In genomic region chr11:26276798-26277424, GRCh38 we compare ENCODE assay signal across 8 cellular contexts. TPM values are rescaled to one million over a fixed set of nuclear protein-coding genes. Genes with fewer than 3 reads are reported as not detected.
A peak's percentile ranks its signal among the peaks of the same experiment; 100 is the strongest.
DNase-seq lines count a peak whose midpoint lies in the region; ATAC-seq, FAIRE-seq and TF ChIP-seq lines count a peak whose summit lies in the region.

No MANE protein-coding gene starts in this region.

- no peaks in the 10 kb centered on the region for H3K36me3 ChIP-seq in MG63
- H3K36me3 ChIP-seq in lower lobe of right lung, result no peaks in the 10 kb centered on the region

- CTCF ChIA-PET in A549 (lab: Yijun Ruan, JAX), result interaction anchor here (0.6 to 1.6 kb wide), 3 partner anchors 13 to 295 kb away, joined by 3 to 6 read pairs (median 6); no protein-coding TSS in a partner anchor
- CTCF ChIA-PET in HEK293T (lab: Yijun Ruan, JAX), result no interaction called here

- H3K4me1 ChIP-seq in A549, result no peaks in the 10 kb centered on the region
- no peaks in the 10 kb centered on the region for H3K4me1 ChIP-seq in lower lobe of right lung

- peaks cover 5% of the 10 kb centered on the region for H3K4me1 Mint-ChIP-seq in stimulated activated memory B cell treated with anti-CD40 and anti-IgM and Interleukin-4, amounts not matched to agents 10 μg/mL and 1 μg/mL and 100 μg/mL, for 72 hours

- no peaks in the 10 kb centered on the region for H3K9me3 ChIP-seq in A549
- H3K9me3 ChIP-seq in MG63, result no peaks in the 10 kb centered on the region
- no peaks in the 10 kb centered on the region for H3K9me3 ChIP-seq in lower lobe of right lung

- H3K36me3 Mint-ChIP-seq in stimulated activated memory B cell treated with anti-CD40 and anti-IgM and Interleukin-4, amounts not matched to agents 10 μg/mL and 1 μg/mL and 100 μg/mL, for 72 hours, result no peaks in the 10 kb centered on the region

- H3K27ac ChIP-seq in A549, result no peak overlapping the region
- no peak overlapping the region for H3K27ac ChIP-seq in lower lobe of right lung

- DNase-seq in A549 (ENCODE audit: low read depth in 1 of 2, low spot score in 1 of 2) (peak; percentile 10 to 62), GM10266 (ENCODE audit: extremely low spot score) (peak; percentile 15), HEK293T (ENCODE audit: extremely low spot score) (peak; percentile 52), MG63 (peak; percentile 13), T follicular helper cell (ENCODE audit: low read depth) (peak; percentile 25), dermis microvascular lymphatic vessel endothelial cell (ENCODE audit: low read depth in 2 of 2) (peak; percentile 27 to 63), lower lobe of right lung (no peak)

- H3K27me3 ChIP-seq in MG63, result no peaks in the 10 kb centered on the region
- no peaks in the 10 kb centered on the region for H3K27me3 ChIP-seq in lower lobe of right lung (ENCODE audit: low read depth)

- no peak overlapping the region for H3K4me3 Mint-ChIP-seq in stimulated activated memory B cell treated with anti-CD40 and anti-IgM and Interleukin-4, amounts not matched to agents 10 μg/mL and 1 μg/mL and 100 μg/mL, for 72 hours

- FAIRE-seq in A549 (lab: Jason Lieb, UNC), result no peak

- peak; percentile 93 for TF ChIP-seq CTCF in A549 (IDR thresholded peaks at IDR 0.05)
- peak; percentile 92 for TF ChIP-seq CTCF in GM10266 (IDR thresholded peaks at IDR 0.05; ENCODE audit: control insufficient read depth, insufficient read depth, low read depth, missing control alignments)
- peak; percentile 88 for TF ChIP-seq CTCF in lower lobe of right lung (IDR thresholded peaks at IDR 0.05)

- no peak for TF ChIP-seq EP300 in A549 (IDR thresholded peaks at IDR 0.05)

- 0% methylated on average over 4 of the region's 4 CpGs for WGBS in A549 (ENCODE audit: missing lambda C conversion rate)

- no peak overlapping the region for H3K27ac Mint-ChIP-seq in stimulated activated memory B cell treated with anti-CD40 and anti-IgM and Interleukin-4, amounts not matched to agents 10 μg/mL and 1 μg/mL and 100 μg/mL, for 72 hours

- TF ChIP-seq POLR2A in A549 (IDR thresholded peaks at IDR 0.05; ENCODE audit: low read length), result no peak

- TF ChIP-seq RAD21 in A549 (conservative IDR thresholded peaks at IDR 0.05 in 1 of 2, IDR thresholded peaks at IDR 0.05 in 1 of 2), result peak; percentile 88 to 90

- H3K9me3 Mint-ChIP-seq in stimulated activated memory B cell treated with anti-CD40 and anti-IgM and Interleukin-4, amounts not matched to agents 10 μg/mL and 1 μg/mL and 100 μg/mL, for 72 hours, result no peaks in the 10 kb centered on the region

- POLR2A ChIA-PET in A549 (lab: Yijun Ruan, JAX), result no interaction called here
- POLR2A ChIA-PET in HEK293T (lab: Yijun Ruan, JAX), result no interaction called here

- ATAC-seq in A549 (peak; percentile 85 to 90), lower lobe of right lung (peak; percentile 70 to 79)
- ATAC-seq in stimulated activated memory B cell treated with anti-CD40 and anti-IgM and Interleukin-4, amounts not matched to agents 10 μg/mL and 1 μg/mL and 100 μg/mL, for 72 hours, result peak; percentile 67

- peaks cover 17% of the 10 kb centered on the region for H3K27me3 Mint-ChIP-seq in stimulated activated memory B cell treated with anti-CD40 and anti-IgM and Interleukin-4, amounts not matched to agents 10 μg/mL and 1 μg/mL and 100 μg/mL, for 72 hours

- H3K4me2 ChIP-seq in A549, result no peak overlapping the region

- intact Hi-C loops in lower lobe of right lung (cut with DNase I), result no loop called here

- H3K4me3 ChIP-seq in A549, result no peak overlapping the region
- no peak overlapping the region for H3K4me3 ChIP-seq in MG63
- H3K4me3 ChIP-seq in lower lobe of right lung, result no peak overlapping the region

TF ChIP-seq in A549, 52 proteins besides CTCF, POLR2A, EP300 and RAD21:
- no peak for TF ChIP-seq ZC3H11A (IDR thresholded peaks at IDR 0.05)
- TF ChIP-seq SMC3 (IDR thresholded peaks at IDR 0.05), result peak; percentile 82
- TF ChIP-seq MAZ (IDR thresholded peaks at IDR 0.05; ENCODE audit: borderline replicate concordance, low read depth, low read length), result no peak
- TF ChIP-seq CHD4 (IDR thresholded peaks at IDR 0.05; ENCODE audit: borderline replicate concordance), result no peak
- no peak for TF ChIP-seq FOSB (CRISPR knock-in tag; IDR thresholded peaks at IDR 0.05)
- no peak for TF ChIP-seq MAFK (IDR thresholded peaks at IDR 0.05; ENCODE audit: partially characterized antibody)
- TF ChIP-seq MAX (IDR thresholded peaks at IDR 0.05), result no peak
- TF ChIP-seq CBX8 (IDR thresholded peaks at IDR 0.05), result no peak

TF ChIP-seq in HEK293T, 16 proteins besides CTCF, POLR2A, EP300 and RAD21:
- TF ChIP-seq HDGF (IDR thresholded peaks at IDR 0.05; ENCODE audit: borderline replicate concordance), result no peak
- TF ChIP-seq NFRKB (IDR thresholded peaks at IDR 0.05), result no peak
- TF ChIP-seq ELF4 (IDR thresholded peaks at IDR 0.05), result no peak
- TF ChIP-seq CTBP1 (IDR thresholded peaks at IDR 0.05; ENCODE audit: borderline replicate concordance), result no peak
- TF ChIP-seq TARDBP (IDR thresholded peaks at IDR 0.05), result no peak
- TF ChIP-seq L3MBTL2 (conservative IDR thresholded peaks at IDR 0.05), result no peak
- no peak for TF ChIP-seq FOXK2 (IDR thresholded peaks at IDR 0.05)
- no peak for TF ChIP-seq FOXA1 (IDR thresholded peaks at IDR 0.05)
- TF ChIP-seq SP1 (IDR thresholded peaks at IDR 0.05), result no peak
- TF ChIP-seq FOXM1 (IDR thresholded peaks at IDR 0.05; ENCODE audit: borderline replicate concordance), result no peak
- TF ChIP-seq BHLHE40 (IDR thresholded peaks at IDR 0.05; ENCODE audit: borderline replicate concordance), result no peak
- TF ChIP-seq SUZ12 (IDR thresholded peaks at IDR 0.05), result no peak
- no peak for TF ChIP-seq ARNT (IDR thresholded peaks at IDR 0.05)
- TF ChIP-seq LEF1 (IDR thresholded peaks at IDR 0.05; ENCODE audit: borderline replicate concordance), result no peak
- no peak for TF ChIP-seq PKNOX1 (IDR thresholded peaks at IDR 0.05)
- TF ChIP-seq ZNF384 (IDR thresholded peaks at IDR 0.05), result no peak

RNA-seq across cellular contexts. Expression of gene ANO3, which starts 55.0 kb away (rescaled TPM):
- polyA plus RNA-seq in A549 (2011; rRNA removed) (not detected in 2 replicates), A549 (2017; fragmentation: RNase III; extraction: RNeasy Plus Mini Kit Qiagen cat#74134 plus additional on column Dnase treatment) (not detected in 3 replicates)
- polyA plus RNA-seq in A549 (2012; cell fraction: cytosol; rRNA removed), result not detected in 2 replicates
- not detected in 2 replicates for polyA plus RNA-seq in A549 (2012; cell fraction: nucleus; rRNA removed)
- not detected in 2 replicates for polyA minus RNA-seq in A549 (2011; rRNA and poly(A)+ RNA removed)
- total RNA-seq in MG63 (2014; rRNA removed; shearing (Covaris generic); ENCODE audit: low replicate concordance), result not detected in 2 replicates
- total RNA-seq in dermis microvascular lymphatic vessel endothelial cell (not detected in 2 replicates), lower lobe of right lung (0.27 TPM)
